Comparison of ENCODE assay signal across 8 cellular contexts in genomic region chr2:27735263-27735904, GRCh38. TPM values are rescaled to one million over a fixed set of nuclear protein-coding genes. Genes with fewer than 3 reads are reported as not detected.
DNase-seq lines count a peak whose midpoint lies in the region; ATAC-seq and TF ChIP-seq lines count a peak whose summit lies in the region.

No MANE protein-coding gene starts in this region.

- peaks cover 7% of the 10 kb centered on the region for H3K27me3 ChIP-seq in cardiac muscle cell
- no peaks in the 10 kb centered on the region for H3K27me3 ChIP-seq in thoracic aorta (replicated peaks; ENCODE audit: insufficient read depth)

- peaks cover 3% of the 10 kb centered on the region for H3K9me3 Mint-ChIP-seq in osteocyte (ENCODE audit: unreplicated experiment)

- 2 to 4% (median 3%) methylated on average over 50 to 51 of the region's 51 CpGs for WGBS in adipose tissue, 3 donors

- DNase-seq in AG09309 (ENCODE audit: low read depth): no peak
- peak; percentile 76 for DNase-seq in RPMI7951 (ENCODE audit: low read depth)
- peak; percentile 48 to 90 for DNase-seq in cardiac muscle cell (ENCODE audit: low read depth in 1 of 2, low spot score in 1 of 2)
- no peak for DNase-seq in osteocyte (ENCODE audit: extremely low spot score, unreplicated experiment)
- DNase-seq in thoracic aorta (ENCODE audit: low spot score): peak; percentile 74

- H3K27ac Mint-ChIP-seq in osteocyte (ENCODE audit: unreplicated experiment): no peak overlapping the region

- TF ChIP-seq CTCF in AG09309 (IDR thresholded peaks at IDR 0.05; ENCODE audit: control insufficient read depth, insufficient read depth, low read depth, low read length, missing control alignments) (no peak), cardiac muscle cell (IDR thresholded peaks at IDR 0.05; ENCODE audit: low read depth, low read length) (no peak), osteocyte (IDR thresholded peaks at IDR 0.05) (no peak), thoracic aorta (IDR thresholded peaks at IDR 0.05) (no peak)

- no peaks in the 10 kb centered on the region for H3K27me3 Mint-ChIP-seq in osteocyte (ENCODE audit: unreplicated experiment)

- peak overlapping the region; percentile 17 for H3K4me3 Mint-ChIP-seq in osteocyte (ENCODE audit: unreplicated experiment)

- peak; percentile 85 for ATAC-seq in thoracic aorta (ENCODE audit: insufficient number of reproducible peaks, low FRiP score, low read depth)
- ATAC-seq in GM21423 (IDR thresholded peaks at IDR 0.05; ENCODE audit: unreplicated experiment): no peak
- ATAC-seq in HG03432 (IDR thresholded peaks at IDR 0.05; ENCODE audit: unreplicated experiment): no peak

- peak overlapping the region; percentile 50 for H3K4me3 ChIP-seq in AG09309 (ENCODE audit: control insufficient read depth, low read depth, low read length)
- H3K4me3 ChIP-seq in cardiac muscle cell: peak overlapping the region; percentile 22
- peak overlapping the region; percentile 71 for H3K4me3 ChIP-seq in thoracic aorta

- H3K4me1 Mint-ChIP-seq in osteocyte (ENCODE audit: unreplicated experiment): peaks cover 3% of the 10 kb centered on the region

- H3K9me3 ChIP-seq in cardiac muscle cell (ENCODE audit: low read depth) (no peaks in the 10 kb centered on the region), thoracic aorta (no peaks in the 10 kb centered on the region)

- peak overlapping the region; percentile 11 for H3K27ac ChIP-seq in adipose tissue (ENCODE audit: low read depth, low read length)
- no peak overlapping the region for H3K27ac ChIP-seq in cardiac muscle cell
- H3K27ac ChIP-seq in thoracic aorta: peak overlapping the region; percentile 84 to 91

- H3K36me3 ChIP-seq in cardiac muscle cell (no peaks in the 10 kb centered on the region), thoracic aorta (no peaks in the 10 kb centered on the region)

- H3K4me1 ChIP-seq in cardiac muscle cell (ENCODE audit: low read depth) (peaks cover 8% of the 10 kb centered on the region), thoracic aorta (ENCODE audit: control insufficient read depth in 1 of 2, low read depth in 2 of 2) (peaks cover 15 to 33% of the 10 kb centered on the region in 2 donors)

- H3K36me3 Mint-ChIP-seq in osteocyte (ENCODE audit: unreplicated experiment): no peaks in the 10 kb centered on the region

RNA-seq across cellular contexts. Expression of gene MRPL33, which starts 36.1 kb away (rescaled TPM):
- 335 and 349 TPM in 2 replicates for total RNA-seq in RPMI7951 (2014; rRNA removed; shearing (Covaris generic))
- 100 to 1,000 TPM in 2 of 3 donors, 10 to 100 TPM in 1; 86.4 to 196 (median 169) TPM for polyA plus RNA-seq in adipose tissue
- total RNA-seq in cardiac muscle cell: 46.6 and 78.6 TPM in 2 replicates
- polyA plus RNA-seq in cardiac muscle cell: 240 and 271 TPM in 2 replicates
- 43.5 and 51.6 TPM in 2 replicates for total RNA-seq in osteocyte
- 100 to 1,000 TPM in 1 of 2 donors, 10 to 100 TPM in 1; 99.5 to 118 TPM for total RNA-seq in thoracic aorta

Comparison
In these comparisons a context has a peak if more than half of its experiments do, and no peak if none do; other contexts are left out.
1. DNase-seq: peak in RPMI7951 (single experiment), cardiac muscle cell (2 of 2) and thoracic aorta (single experiment); none in AG09309 (single experiment) and osteocyte (single experiment).
2. Peak in every context shown above with its lines, with median percentiles within 50 percentile points of each other: H3K4me3 ChIP-seq.